Comparison of ENCODE assay signal across 8 cellular contexts in genomic region chr1:33350611-33351280, GRCh38. TPM values are rescaled to one million over a fixed set of nuclear protein-coding genes. Genes with fewer than 3 reads are reported as not detected.
A peak's percentile ranks its signal among the peaks of the same experiment; 100 is the strongest.
DNase-seq lines count a peak whose midpoint lies in the region; ATAC-seq, FAIRE-seq and TF ChIP-seq lines count a peak whose summit lies in the region.

No MANE protein-coding gene starts in this region.

- peak overlapping the region; percentile 81 for H3K4me3 Mint-ChIP-seq in activated naive CD4-positive, alpha-beta T cell treated with anti-CD3 and anti-CD28 coated beads, Interleukin-2, amount 10 ng/mL, durations not matched to agents 7 days and 5 days

- H3K27ac ChIP-seq in right lobe of liver (peak overlapping the region in 2 of 3 donors; percentile 73 to 85), upper lobe of left lung (peak overlapping the region; percentile 87 to 99 (median 94))

- no peaks in the 10 kb centered on the region for H3K9me3 Mint-ChIP-seq in activated naive CD4-positive, alpha-beta T cell treated with anti-CD3 and anti-CD28 coated beads, Interleukin-2, amount 10 ng/mL, durations not matched to agents 7 days and 5 days

- H3K27ac Mint-ChIP-seq in activated naive CD4-positive, alpha-beta T cell treated with anti-CD3 and anti-CD28 coated beads, Interleukin-2, amount 10 ng/mL, durations not matched to agents 7 days and 5 days = peak overlapping the region; percentile 77

- no peak for ATAC-seq in right lobe of liver
- no peak for ATAC-seq in upper lobe of left lung (ENCODE audit: low FRiP score in 2 of 2)

- DNase-seq in activated naive CD4-positive, alpha-beta T cell treated with anti-CD3 and anti-CD28 coated beads, Interleukin-2, amount 10 ng/mL, durations not matched to agents 7 days and 5 days = no peak
- DNase-seq in activated naive CD4-positive, alpha-beta T cell (lab: John Stamatoyannopoulos, UW) = no peak
- peak; percentile 62 for DNase-seq in amniotic epithelial cell (ENCODE audit: low read depth)
- no peak for DNase-seq in right lobe of liver
- no peak for DNase-seq in upper lobe of left lung
- DNase-seq in stimulated activated naive CD4-positive, alpha-beta T cell treated with Interleukin-2 at 50 U/mL for 16 hours (lab: John Stamatoyannopoulos, UW) = no peak
- DNase-seq in NCI-H1105 (lab: John Stamatoyannopoulos, UW) = no peak
- no peak for DNase-seq in urothelium cell line (ENCODE audit: low spot score)

- H3K4me1 ChIP-seq in right lobe of liver (peaks cover 0 to 27% (median under 1%) of the 10 kb centered on the region in 4 donors), upper lobe of left lung (peaks cover 17 to 39% (median 34%) of the 10 kb centered on the region in 4 donors)

- no peaks in the 10 kb centered on the region for H3K27me3 ChIP-seq in right lobe of liver
- H3K27me3 ChIP-seq in upper lobe of left lung = no peaks in the 10 kb centered on the region

- CTCF ChIA-PET in activated naive CD4-positive, alpha-beta T cell treated with anti-CD3 and anti-CD28 coated beads, Interleukin-2, amount 10 ng/mL, durations not matched to agents 7 days and 5 days (lab: Charles Lee) = interaction anchor here (1.5 kb wide), 1 partner anchor 224 kb away, joined by 3 read pairs; no protein-coding TSS in a partner anchor

- TF ChIP-seq CTCF in right lobe of liver (IDR thresholded peaks at IDR 0.05) = no peak
- no peak for TF ChIP-seq CTCF in upper lobe of left lung (IDR thresholded peaks at IDR 0.05)

- H3K36me3 Mint-ChIP-seq in activated naive CD4-positive, alpha-beta T cell treated with anti-CD3 and anti-CD28 coated beads, Interleukin-2, amount 10 ng/mL, durations not matched to agents 7 days and 5 days = peaks cover 14% of the 10 kb centered on the region

- H3K36me3 ChIP-seq in right lobe of liver (no peaks in the 10 kb centered on the region), upper lobe of left lung (peaks cover 0 to 10% (median 2%) of the 10 kb centered on the region in 4 donors)

- intact Hi-C loops in right lobe of liver (cut with DNase I) = no loop called here

- WGBS in right lobe of liver (ENCODE audit: insufficient coverage, low coverage, low lambda C conversion rate, missing lambda C conversion rate) = 33% methylated on average over 6 of the region's 6 CpGs
- WGBS in upper lobe of left lung, 2 donors = 36 to 42% methylated on average over 6 of the region's 6 CpGs

- TF ChIP-seq POLR2A in right lobe of liver (IDR thresholded peaks at IDR 0.05) (no peak), upper lobe of left lung (IDR thresholded peaks at IDR 0.05) (no peak)

- peaks cover 41% of the 10 kb centered on the region for H3K4me1 Mint-ChIP-seq in activated naive CD4-positive, alpha-beta T cell treated with anti-CD3 and anti-CD28 coated beads, Interleukin-2, amount 10 ng/mL, durations not matched to agents 7 days and 5 days

- H3K27me3 Mint-ChIP-seq in activated naive CD4-positive, alpha-beta T cell treated with anti-CD3 and anti-CD28 coated beads, Interleukin-2, amount 10 ng/mL, durations not matched to agents 7 days and 5 days = peaks cover 8% of the 10 kb centered on the region

- TF ChIP-seq EP300 in upper lobe of left lung (IDR thresholded peaks at IDR 0.05) = no peak

- FAIRE-seq in urothelium cell line (lab: Jason Lieb, UNC) = no peak

- H3K4me3 ChIP-seq in right lobe of liver (peak overlapping the region; percentile 61 to 81 (median 63)), upper lobe of left lung (peak overlapping the region in 3 of 4 donors; percentile 55 to 80 (median 69))

- H3K9me3 ChIP-seq in right lobe of liver (no peaks in the 10 kb centered on the region), upper lobe of left lung (no peaks in the 10 kb centered on the region)

RNA-seq across cellular contexts. Expression of gene A3GALT2, which starts 29.8 kb away (rescaled TPM):
- total RNA-seq in right lobe of liver (not detected), upper lobe of left lung (under 1 TPM in 2 of 6 donors, not detected in 4; 0.79 to 0.91 TPM)
